ENCODE assay signal across 1 cellular context in genomic region chr11:86145439-86146156, GRCh38.
TF ChIP-seq lines count a peak whose summit lies in the region.

No MANE protein-coding gene starts in this region.

TF ChIP-seq in K562, 482 proteins besides CTCF, POLR2A, EP300 and RAD21 (continued from another document):
- 0 out of 2 replicates have a peak, but pooled peaks have one; percentile 50 for TF ChIP-seq HIVEP1 (CRISPR knock-in tag; IDR thresholded peaks at IDR 0.05)
- no peak for TF ChIP-seq ZKSCAN3 (CRISPR knock-in tag; IDR thresholded peaks at IDR 0.05)
- no peak for TF ChIP-seq HNRNPH1 (optimal IDR thresholded peaks at IDR 0.05; ENCODE audit: low read depth, low read length)
- TF ChIP-seq PTBP1 (IDR thresholded peaks at IDR 0.05; ENCODE audit: low read depth, low read length), result no peak
- TF ChIP-seq EZH2 (IDR thresholded peaks at IDR 0.05; ENCODE audit: borderline replicate concordance, low read depth, low read length), result no peak
- TF ChIP-seq SETDB1 (IDR thresholded peaks at IDR 0.05; ENCODE audit: low read length), result no peak
- TF ChIP-seq DACH1 (IDR thresholded peaks at IDR 0.05; ENCODE audit: partially characterized antibody), result no peak
- no peak for TF ChIP-seq HDAC3 (IDR thresholded peaks at IDR 0.05; ENCODE audit: borderline replicate concordance, partially characterized antibody)
- peak; percentile 37; the same call in 1 of the 2 replicates for TF ChIP-seq L3MBTL2 (IDR thresholded peaks at IDR 0.05)
- TF ChIP-seq RBM22 (IDR thresholded peaks at IDR 0.05; ENCODE audit: low read depth, low read length, poor library complexity, severe bottlenecking), result no peak
- TF ChIP-seq SMARCE1 (IDR thresholded peaks at IDR 0.05), result peak; percentile 48; the same call in 1 of the 2 replicates
- TF ChIP-seq RREB1 (CRISPR knock-in tag; IDR thresholded peaks at IDR 0.05), result no peak
- TF ChIP-seq NFIC (IDR thresholded peaks at IDR 0.05), result peak; percentile 54
- TF ChIP-seq ZNF395 (CRISPR knock-in tag; IDR thresholded peaks at IDR 0.05), result peak; percentile 51
- TF ChIP-seq ZNF655 (CRISPR knock-in tag; IDR thresholded peaks at IDR 0.05), result no peak
- no peak for TF ChIP-seq NR2C2 (CRISPR knock-in tag; IDR thresholded peaks at IDR 0.05)
- no peak for TF ChIP-seq NR2C2 (tag; IDR thresholded peaks at IDR 0.05)
- peak; percentile 82 for TF ChIP-seq POLR2AphosphoS5 (IDR thresholded peaks at IDR 0.05; ENCODE audit: control insufficient read depth, insufficient read depth, low read depth, low read length)
- TF ChIP-seq STAT5A (IDR thresholded peaks at IDR 0.05; ENCODE audit: borderline replicate concordance, low read length), result peak; percentile 67
- TF ChIP-seq CC2D1A (IDR thresholded peaks at IDR 0.05), result peak; percentile 36; the same call in 1 of the 2 replicates
TF ChIP-seq in K562: peak in this region for 57.
